In the genomic region with DNA sequence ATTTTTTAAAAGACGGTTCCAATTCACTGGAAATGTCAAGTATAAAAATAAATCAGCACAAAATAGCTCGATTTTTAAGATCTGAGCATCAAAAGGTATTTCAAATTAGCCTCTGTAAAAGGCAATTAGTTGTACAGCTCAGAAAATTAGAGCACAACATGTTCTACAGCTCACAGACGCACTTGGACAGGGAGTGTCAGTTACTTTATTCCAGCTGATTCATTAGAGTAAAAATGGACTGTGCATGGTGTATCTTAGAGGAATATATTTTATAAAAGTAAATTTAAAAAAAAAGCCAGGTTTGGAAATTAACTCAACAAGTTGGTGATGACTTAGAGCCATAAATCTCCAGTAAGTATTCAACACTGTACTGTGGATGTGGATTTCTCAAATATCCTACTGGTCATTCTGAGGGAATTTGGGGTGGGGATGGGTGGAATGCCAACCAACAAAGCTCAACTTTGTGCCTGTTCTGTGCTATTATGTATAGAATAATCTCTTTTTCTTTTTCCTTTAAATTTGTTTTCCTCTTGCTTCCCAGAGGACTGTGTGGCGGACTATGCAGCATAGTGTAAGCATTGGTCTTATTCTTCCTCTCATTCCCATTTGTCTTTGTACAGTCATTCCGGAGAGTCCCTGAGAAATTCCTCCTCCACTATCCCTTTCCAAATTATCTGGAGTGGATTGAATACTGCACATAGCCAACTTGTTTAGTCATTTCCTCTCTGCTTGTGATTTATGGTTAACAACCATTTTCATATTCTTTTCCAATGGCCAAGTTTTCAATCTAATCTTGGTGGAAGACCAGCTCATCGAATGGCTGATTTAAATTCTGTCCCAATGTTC, we compare ENCODE assay signal across 16 cellular contexts.
DNase-seq lines count a peak whose midpoint lies in the region; ATAC-seq, FAIRE-seq and TF ChIP-seq lines count a peak whose summit lies in the region.
"Had no signal": no experiment of that assay in that cellular context is flagged by ENCODE, and none has a peak within 500 bp of the region (broad histone marks: within the 10 kb centered on the region; RNA-seq: fewer than 3 reads in every experiment).

No MANE protein-coding gene starts in this region.

- no peak overlapping the region for H3K4me2 ChIP-seq in HepG2 (ENCODE audit: low read depth, low read length)
- H3K4me2 ChIP-seq in mammary epithelial cell (ENCODE audit: insufficient read depth, low read depth, low read length): peak overlapping the region; percentile 56

- H3K4me3 ChIP-seq in liver (ENCODE audit: low read depth in 1 of 3, low read length in 3 of 3) (no peak overlapping the region), HepG2 (replicated peaks in 1 of 3; ENCODE audit: insufficient read depth in 1 of 3, low read depth in 2 of 3, low read length in 3 of 3) (no peak overlapping the region), mammary epithelial cell (replicated peaks in 1 of 3; ENCODE audit: insufficient read depth in 1 of 3, low read depth in 2 of 3, low read length in 3 of 3) (no peak overlapping the region), WERI-Rb-1 (ENCODE audit: low read depth, low read length) (no peak overlapping the region)

- H3K27me3 Mint-ChIP-seq in natural killer cell (ENCODE audit: low read depth in 2 of 2): no peaks in the 10 kb centered on the region
- peaks cover 0 to 1% (median 0%) of the 10 kb centered on the region in 5 donors for H3K27me3 Mint-ChIP-seq in naive thymus-derived CD8-positive, alpha-beta T cell
- H3K27me3 Mint-ChIP-seq: B cell, naive B cell, T-helper 17 cell had no signal

- DNase-seq in HepG2 (ENCODE audit: low spot score): no peak
- peak; percentile 81 for DNase-seq in mammary epithelial cell
- DNase-seq in natural killer cell: no peak
- DNase-seq in naive thymus-derived CD8-positive, alpha-beta T cell: no peak
- no peak for DNase-seq in WERI-Rb-1
- DNase-seq: activated T-cell treated with anti-CD3 and anti-CD28 coated beads, Interleukin-2, amount 50 U/mL, for 4 hours; hippocampal formation; naive B cell; NCI-H1092; NCI-H748 treated with DMSO at 0.1 percent for 48 hours; stimulated activated CD4-positive, alpha-beta T cell treated with anti-CD3 and anti-CD28 coated beads, Interleukin-2, amount 100 ng/mL, for 48 hours; T-helper 17 cell had no signal

- TF ChIP-seq POLR2A in HepG2 (IDR thresholded peaks at IDR 0.05; ENCODE audit: insufficient read depth in 1 of 2, low read depth in 2 of 2, low read length in 2 of 2): no peak

- TF ChIP-seq CTCF in liver (IDR thresholded peaks at IDR 0.05; ENCODE audit: low read depth, low read length, missing input control) (no peak), HepG2 (CRISPR knock-in tag; IDR thresholded peaks at IDR 0.05) (no peak), mammary epithelial cell (conservative IDR thresholded peaks at IDR 0.05 in 1 of 2, IDR thresholded peaks at IDR 0.05 in 1 of 2; ENCODE audit: extremely low read depth in 1 of 2, insufficient read depth in 1 of 2, low read depth in 1 of 2, low read length in 2 of 2) (no peak), natural killer cell (IDR thresholded peaks at IDR 0.05) (no peak), WERI-Rb-1 (IDR thresholded peaks at IDR 0.05; ENCODE audit: low read depth, low read length) (no peak)

- ATAC-seq in HepG2 (no peak), natural killer cell (no peak), GM18868 (IDR thresholded peaks at IDR 0.05; ENCODE audit: unreplicated experiment) (no peak)
- no peak for ATAC-seq in naive thymus-derived CD8-positive, alpha-beta T cell
- ATAC-seq: activated T-cell treated with anti-CD3 and anti-CD28 coated beads, Interleukin-2, amount 50 U/mL, for 4 hours; T-helper 17 cell had no signal

- H3K27ac Mint-ChIP-seq in natural killer cell: no peak overlapping the region
- no peak overlapping the region for H3K27ac Mint-ChIP-seq in naive thymus-derived CD8-positive, alpha-beta T cell
- H3K27ac Mint-ChIP-seq: B cell, naive B cell, T-helper 17 cell had no signal

- no peaks in the 10 kb centered on the region for H3K36me3 Mint-ChIP-seq in natural killer cell
- H3K36me3 Mint-ChIP-seq in naive thymus-derived CD8-positive, alpha-beta T cell: no peaks in the 10 kb centered on the region
- H3K36me3 Mint-ChIP-seq: naive B cell had no signal

- dilution Hi-C loops in mammary epithelial cell (cut with HindIII; ENCODE audit: low sequenced_read_pairs): no loop called here

- H3K9ac ChIP-seq in liver (ENCODE audit: low read depth in 1 of 2, low read length in 2 of 2) (no peak overlapping the region), HepG2 (ENCODE audit: insufficient read depth, low read depth, low read length) (no peak overlapping the region), mammary epithelial cell (ENCODE audit: insufficient read depth, low read length) (no peak overlapping the region)

- no peaks in the 10 kb centered on the region for H3K9me3 Mint-ChIP-seq in natural killer cell
- H3K9me3 Mint-ChIP-seq in naive thymus-derived CD8-positive, alpha-beta T cell: no peaks in the 10 kb centered on the region
- H3K9me3 Mint-ChIP-seq: activated T-cell treated with anti-CD3 and anti-CD28 coated beads, Interleukin-2, amount 50 U/mL, for 4 hours had no signal

- TF ChIP-seq RAD21 in liver (IDR thresholded peaks at IDR 0.05) (no peak), HepG2 (CRISPR knock-in tag; IDR thresholded peaks at IDR 0.05) (no peak)

- CTCF ChIA-PET in HepG2 (lab: Yijun Ruan, JAX; ENCODE audit: low intra/inter-chr PET ratio, low total read pairs) (interaction anchor here (0.6 kb wide), 1 partner anchor 1954 kb away, joined by 3 read pairs; no protein-coding TSS in a partner anchor), mammary epithelial cell (lab: Charles Lee; ENCODE audit: low non-redundant PET) (interaction anchor here (0.6 kb wide), 1 partner anchor 20 kb away, joined by 5 read pairs; no protein-coding TSS in a partner anchor)

- peaks cover 0 to 3% of the 10 kb centered on the region in 2 donors for H3K4me1 Mint-ChIP-seq in natural killer cell
- peaks cover 0 to 3% (median under 1%) of the 10 kb centered on the region in 4 donors for H3K4me1 Mint-ChIP-seq in naive thymus-derived CD8-positive, alpha-beta T cell
- H3K4me1 Mint-ChIP-seq: B cell, naive B cell had no signal

- H3K27ac ChIP-seq in liver (ENCODE audit: low read depth in 1 of 2, low read length in 2 of 2) (no peak overlapping the region), HepG2 (ENCODE audit: extremely low read length, insufficient read depth, low read length) (no peak overlapping the region), mammary epithelial cell (ENCODE audit: insufficient read depth, low read depth, low read length) (peak overlapping the region; percentile 79), WERI-Rb-1 (no peak overlapping the region)

- FAIRE-seq in HepG2 (lab: Jason Lieb, UNC) (no peak), islet of Langerhans (lab: Jason Lieb, UNC) (peak; percentile 21)

- H2AFZ ChIP-seq in HepG2 (ENCODE audit: low read length) (no peak overlapping the region), mammary epithelial cell (ENCODE audit: low read depth, low read length) (peak overlapping the region; percentile 27)

- TF ChIP-seq EP300 in HepG2 (IDR thresholded peaks at IDR 0.05; ENCODE audit: low read depth in 2 of 2, low read length in 2 of 2) (no peak), HepG2 (CRISPR knock-in tag; IDR thresholded peaks at IDR 0.05; ENCODE audit: borderline replicate concordance) (no peak)

- no peaks in the 10 kb centered on the region for H3K27me3 ChIP-seq in liver (ENCODE audit: control insufficient read depth in 4 of 4, insufficient read depth in 4 of 4, low read length in 3 of 4)
- H3K27me3 ChIP-seq in HepG2 (ENCODE audit: control insufficient read depth in 1 of 2, insufficient read depth in 2 of 2, low read length in 2 of 2): no peaks in the 10 kb centered on the region
- no peaks in the 10 kb centered on the region for H3K27me3 ChIP-seq in mammary epithelial cell (ENCODE audit: insufficient read depth, low read length)
- H3K27me3 ChIP-seq in WERI-Rb-1 (ENCODE audit: insufficient read depth, low read depth, severe bottlenecking): no peaks in the 10 kb centered on the region

- intact Hi-C loops in HepG2 (cut with micrococcal nuclease; ENCODE audit: unreplicated experiment) (no loop called here), mammary epithelial cell (cut with micrococcal nuclease) (no loop called here), natural killer cell (cut with micrococcal nuclease) (no loop called here)

- POLR2A ChIA-PET in HepG2 (lab: Yijun Ruan, JAX): no interaction called here
- POLR2A ChIA-PET in naive thymus-derived CD8-positive, alpha-beta T cell (lab: Charles Lee): no interaction called here

- BruUV-seq in HepG2 (replicated peaks; lab: Mats Ljungman, UMichigan) (no TSS peak), mammary epithelial cell (replicated peaks; lab: Mats Ljungman, UMichigan) (no TSS peak)

- in situ Hi-C loops in HepG2 (cut with HindIII; ENCODE audit: extremely low pct_ligation_motif_present, low pct_unique_long_range_greater_than_20kb): no loop called here
- in situ Hi-C loops in mammary epithelial cell (cut with MboI; ENCODE audit: low sequenced_read_pairs in 2 of 2): no loop called here

- no peak overlapping the region for H3K4me3 Mint-ChIP-seq in natural killer cell
- no peak overlapping the region for H3K4me3 Mint-ChIP-seq in naive thymus-derived CD8-positive, alpha-beta T cell
- H3K4me3 Mint-ChIP-seq: activated T-cell treated with anti-CD3 and anti-CD28 coated beads, Interleukin-2, amount 50 U/mL, for 4 hours; B cell; naive B cell; T-helper 17 cell had no signal

- WGBS in liver: 86% methylated on average over 6 of the region's 6 CpGs
- 82% methylated on average over 6 of the region's 6 CpGs for WGBS in HepG2 (ENCODE audit: low lambda C conversion rate)
- 68% methylated on average over 6 of the region's 6 CpGs for WGBS in mammary epithelial cell (ENCODE audit: low coverage, missing lambda C conversion rate)

- H3K79me2 ChIP-seq in HepG2 (ENCODE audit: insufficient read depth, low read length) (no peaks in the 10 kb centered on the region), mammary epithelial cell (ENCODE audit: insufficient read depth, low read length) (no peaks in the 10 kb centered on the region)

- H4K20me1 ChIP-seq in HepG2 (ENCODE audit: insufficient read depth, low read length): no peaks in the 10 kb centered on the region
- H4K20me1 ChIP-seq in mammary epithelial cell (ENCODE audit: insufficient read depth, low read length): no peaks in the 10 kb centered on the region

- H3K9me3 ChIP-seq in liver (ENCODE audit: control insufficient read depth in 4 of 4, low read length in 3 of 4) (no peaks in the 10 kb centered on the region), HepG2 (ENCODE audit: low read length) (no peaks in the 10 kb centered on the region), mammary epithelial cell (replicated peaks; ENCODE audit: insufficient read depth, low read length) (no peaks in the 10 kb centered on the region), WERI-Rb-1 (ENCODE audit: severe bottlenecking) (no peaks in the 10 kb centered on the region)

- H3K4me1 ChIP-seq in liver (ENCODE audit: control insufficient read depth in 4 of 4, insufficient read depth in 4 of 4, low read length in 3 of 4) (peaks cover 0 to 8% (median 4%) of the 10 kb centered on the region in 4 donors), HepG2 (ENCODE audit: insufficient read depth, low read length) (peaks cover 10% of the 10 kb centered on the region), mammary epithelial cell (ENCODE audit: insufficient read depth, low read length) (peaks cover 22% of the 10 kb centered on the region)

- H3K36me3 ChIP-seq in liver (ENCODE audit: control insufficient read depth in 4 of 4, insufficient read depth in 3 of 4, low read depth in 1 of 4, low read length in 3 of 4): no peaks in the 10 kb centered on the region
- H3K36me3 ChIP-seq in HepG2 (replicated peaks in 1 of 2; ENCODE audit: control insufficient read depth in 1 of 2, insufficient read depth in 2 of 2, low read length in 2 of 2): no peaks in the 10 kb centered on the region
- no peaks in the 10 kb centered on the region for H3K36me3 ChIP-seq in mammary epithelial cell (ENCODE audit: insufficient read depth, low read length)
- H3K36me3 ChIP-seq in WERI-Rb-1: peaks cover 27% of the 10 kb centered on the region
